ENCODE assay signal across 15 cellular contexts in genomic region chr3:66803206-66803605, GRCh38.
DNase-seq lines count a peak whose midpoint lies in the region; ATAC-seq and TF ChIP-seq lines count a peak whose summit lies in the region.
"Had no signal": no experiment of that assay in that cellular context is flagged by ENCODE, and none has a peak within 500 bp of the region (broad histone marks: within the 10 kb centered on the region; RNA-seq: fewer than 3 reads in every experiment).

No MANE protein-coding gene starts in this region.

- H3K36me3 ChIP-seq in H7 (replicated peaks; ENCODE audit: control insufficient read depth, insufficient read depth, low read length), result no peaks in the 10 kb centered on the region

- H3K27ac Mint-ChIP-seq in WTC11 (no peak overlapping the region), mesothelial cell of epicardium (no peak overlapping the region)
- H3K27ac Mint-ChIP-seq: activated CD8-positive, alpha-beta T cell treated with anti-CD3 and anti-CD28 coated beads, Interleukin-2, amount 10 ng/mL, durations not matched to agents 7 days and 5 days; activated naive CD4-positive, alpha-beta T cell treated with anti-CD3 and anti-CD28 coated beads, Interleukin-2, amount 10 ng/mL, durations not matched to agents 7 days and 5 days had no signal

- H3K27me3 Mint-ChIP-seq in WTC11 (ENCODE audit: low read depth) (peaks cover 2% of the 10 kb centered on the region; the same call in 1 of the 2 replicates), mesothelial cell of epicardium (ENCODE audit: low read depth) (peaks cover 13% of the 10 kb centered on the region)

- no peak overlapping the region for H3K4me3 Mint-ChIP-seq in WTC11
- H3K4me3 Mint-ChIP-seq in mesothelial cell of epicardium, result no peak overlapping the region
- H3K4me3 Mint-ChIP-seq: activated CD8-positive, alpha-beta T cell treated with anti-CD3 and anti-CD28 coated beads, Interleukin-2, amount 10 ng/mL, durations not matched to agents 7 days and 5 days; activated naive CD4-positive, alpha-beta T cell treated with anti-CD3 and anti-CD28 coated beads, Interleukin-2, amount 10 ng/mL, durations not matched to agents 7 days and 5 days had no signal

- peaks cover 9% of the 10 kb centered on the region for H3K9me3 Mint-ChIP-seq in WTC11
- peaks cover 6% of the 10 kb centered on the region for H3K9me3 Mint-ChIP-seq in mesothelial cell of epicardium
- H3K9me3 Mint-ChIP-seq: activated naive CD4-positive, alpha-beta T cell treated with anti-CD3 and anti-CD28 coated beads, Interleukin-2, amount 10 ng/mL, durations not matched to agents 7 days and 5 days had no signal

- no peaks in the 10 kb centered on the region for H3K27me3 ChIP-seq in H7 (ENCODE audit: control insufficient read depth, insufficient read depth, low read length)

- no peak overlapping the region for H3K4me3 ChIP-seq in H7 (ENCODE audit: insufficient read depth, low read depth, low read length)
- H3K4me3 ChIP-seq: lung had no signal

- TF ChIP-seq CTCF in WTC11 (IDR thresholded peaks at IDR 0.05), result peak; percentile 38
- no peak for TF ChIP-seq CTCF in mesothelial cell of epicardium (IDR thresholded peaks at IDR 0.05; ENCODE audit: unreplicated experiment)

- CTCF ChIA-PET in WTC11 (lab: Charles Lee), result interaction anchor here (0.6 to 2.4 kb wide), 31 partner anchors 9 to 526 kb away, joined by 3 to 25 read pairs (median 4); no protein-coding TSS in a partner anchor

- H3K36me3 Mint-ChIP-seq in WTC11 (peaks cover 10% of the 10 kb centered on the region), mesothelial cell of epicardium (peaks cover 2% of the 10 kb centered on the region)
- H3K36me3 Mint-ChIP-seq: activated naive CD4-positive, alpha-beta T cell treated with anti-CD3 and anti-CD28 coated beads, Interleukin-2, amount 10 ng/mL, durations not matched to agents 7 days and 5 days had no signal

- DNase-seq in Ammon's horn (ENCODE audit: low spot score), result peak; percentile 23
- peak; percentile 47 for DNase-seq in H7
- DNase-seq in WTC11 (ENCODE audit: low spot score), result no peak
- peak; percentile 43 for DNase-seq in iPS-NIHi11 (ENCODE audit: low spot score)
- no peak for DNase-seq in NCI-H2107 treated with DMSO at 0.1 percent for 48 hours (lab: John Stamatoyannopoulos, UW; ENCODE audit: unreplicated experiment)
- no peak for DNase-seq in activated CD4-positive, CD25-positive, alpha-beta regulatory T cell treated with anti-CD3 and anti-CD28 coated beads, Interleukin-2, amount 50 U/mL, for 72 hours
- no peak for DNase-seq in mesothelial cell of epicardium (ENCODE audit: low spot score in 2 of 2, unreplicated experiment in 2 of 2)
- DNase-seq: activated CD8-positive, alpha-beta T cell treated with anti-CD3 and anti-CD28 coated beads, Interleukin-2, amount 10 ng/mL, durations not matched to agents 7 days and 5 days; activated naive CD4-positive, alpha-beta T cell treated with anti-CD3 and anti-CD28 coated beads, Interleukin-2, amount 10 ng/mL, durations not matched to agents 7 days and 5 days; NCI-H2029; stimulated activated CD4-positive, alpha-beta T cell treated with anti-CD3 and anti-CD28 coated beads, Interleukin-4, amount 100 ng/mL, for 4 hours; stimulated activated naive CD8-positive, alpha-beta T cell treated with anti-CD3 and anti-CD28 coated beads, Interleukin-15, Interleukin-2, amounts not matched to agents 100 U/mL and 50 U/mL, for 24 hours; T-helper 1 cell had no signal

- ATAC-seq in WTC11 (peak; percentile 89), HG02938 (IDR thresholded peaks at IDR 0.05; ENCODE audit: unreplicated experiment) (no peak)
- ATAC-seq: activated CD8-positive, alpha-beta T cell treated with anti-CD3 and anti-CD28 coated beads, Interleukin-2, amount 10 ng/mL, durations not matched to agents 7 days and 5 days; stimulated activated naive CD8-positive, alpha-beta T cell treated with anti-CD3 and anti-CD28 coated beads, Interleukin-15, Interleukin-2, amounts not matched to agents 100 U/mL and 50 U/mL, for 24 hours had no signal

- POLR2A ChIA-PET in WTC11 (lab: Charles Lee), result no interaction called here

- peaks cover 20% of the 10 kb centered on the region for H3K4me1 Mint-ChIP-seq in WTC11
- H3K4me1 Mint-ChIP-seq in mesothelial cell of epicardium, result peaks cover 5% of the 10 kb centered on the region

TF ChIP-seq in WTC11, 78 proteins besides CTCF, POLR2A, EP300 and RAD21:
- TF ChIP-seq USF2 (CRISPR knock-in tag; IDR thresholded peaks at IDR 0.05) (peak; percentile 40; the same call in 1 of the 2 replicates), TP53 (CRISPR knock-in tag; IDR thresholded peaks at IDR 0.05) (no peak)

Comparison
In these comparisons a context has a peak if more than half of its experiments do, and no peak if none do; other contexts are left out.
1. DNase-seq: peak in Ammon's horn (single experiment), H7 (single experiment) and iPS-NIHi11 (single experiment); none in WTC11 (single experiment), NCI-H2107 treated with DMSO at 0.1 percent for 48 hours (single experiment), activated CD4-positive, CD25-positive, alpha-beta regulatory T cell treated with anti-CD3 and anti-CD28 coated beads, Interleukin-2, amount 50 U/mL, for 72 hours (single experiment) and mesothelial cell of epicardium (0 of 2).